8 cellular contexts compared by ENCODE assay signal in the genomic region with DNA sequence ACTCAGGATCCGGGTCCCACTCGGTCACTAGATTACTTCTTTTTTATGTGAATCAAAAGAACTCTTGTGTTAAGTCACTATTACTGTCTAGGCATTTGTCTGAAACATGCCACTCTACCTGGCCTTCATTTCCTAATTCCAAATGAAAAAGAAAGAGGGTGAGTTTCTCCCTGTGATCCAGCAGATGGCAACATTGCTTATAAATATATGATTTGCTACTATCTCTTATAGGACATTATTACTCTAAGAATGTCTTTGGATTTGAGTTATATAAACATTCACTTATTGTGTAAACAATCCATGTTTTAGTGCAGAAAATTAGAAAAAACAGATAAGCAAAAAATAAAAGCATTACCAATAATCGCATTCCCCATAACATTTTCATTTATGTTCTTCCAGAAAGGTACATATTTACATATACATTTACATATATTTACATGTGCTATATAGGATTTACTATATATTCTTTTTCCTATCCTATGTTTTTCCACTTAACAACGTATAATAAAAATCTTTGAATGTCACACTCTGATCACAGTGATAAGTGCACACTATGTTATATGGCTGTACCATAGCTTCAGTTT.
DNase-seq lines count a peak whose midpoint lies in the region; ATAC-seq lines count a peak whose summit lies in the region.

No MANE protein-coding gene starts in this region.

- H3K9me3 ChIP-seq in SK-N-MC (ENCODE audit: low read depth, low read length) = no peaks in the 10 kb centered on the region

- H3K36me3 ChIP-seq in SK-N-MC (ENCODE audit: insufficient read depth, low read length) = no peaks in the 10 kb centered on the region

- H3K27me3 Mint-ChIP-seq in activated T-cell treated with anti-CD3 and anti-CD28 coated beads, Interleukin-2, amount 50 U/mL, for 24 hours = peaks cover 13% of the 10 kb centered on the region
- H3K27me3 Mint-ChIP-seq in activated CD4-positive, alpha-beta T cell treated with anti-CD3 and anti-CD28 coated beads for 36 hours = peaks cover 17% of the 10 kb centered on the region
- H3K27me3 Mint-ChIP-seq in stimulated activated memory B cell treated with anti-CD40 and anti-IgM and Interleukin-4, amounts not matched to agents 10 μg/mL and 1 μg/mL and 100 μg/mL, for 72 hours = no peaks in the 10 kb centered on the region

- H3K27ac Mint-ChIP-seq in activated T-cell treated with anti-CD3 and anti-CD28 coated beads, Interleukin-2, amount 50 U/mL, for 24 hours = no peak overlapping the region
- no peak overlapping the region for H3K27ac Mint-ChIP-seq in activated CD4-positive, alpha-beta T cell treated with anti-CD3 and anti-CD28 coated beads for 36 hours
- no peak overlapping the region for H3K27ac Mint-ChIP-seq in stimulated activated memory B cell treated with anti-CD40 and anti-IgM and Interleukin-4, amounts not matched to agents 10 μg/mL and 1 μg/mL and 100 μg/mL, for 72 hours

- H3K4me1 Mint-ChIP-seq in activated T-cell treated with anti-CD3 and anti-CD28 coated beads, Interleukin-2, amount 50 U/mL, for 24 hours (ENCODE audit: low read depth) = no peaks in the 10 kb centered on the region
- no peaks in the 10 kb centered on the region for H3K4me1 Mint-ChIP-seq in activated CD4-positive, alpha-beta T cell treated with anti-CD3 and anti-CD28 coated beads for 36 hours
- H3K4me1 Mint-ChIP-seq in stimulated activated memory B cell treated with anti-CD40 and anti-IgM and Interleukin-4, amounts not matched to agents 10 μg/mL and 1 μg/mL and 100 μg/mL, for 72 hours = no peaks in the 10 kb centered on the region

- H3K9ac ChIP-seq in SK-N-MC (ENCODE audit: insufficient read length) = no peak overlapping the region

- CTCF ChIA-PET in activated CD4-positive, alpha-beta T cell treated with anti-CD3 and anti-CD28 coated beads for 36 hours (lab: Charles Lee) = interaction anchor here (1.0 kb wide), 1 partner anchor 240 kb away, joined by 3 read pairs; no protein-coding TSS in a partner anchor

- H3K36me3 Mint-ChIP-seq in activated T-cell treated with anti-CD3 and anti-CD28 coated beads, Interleukin-2, amount 50 U/mL, for 24 hours (ENCODE audit: low read depth) = no peaks in the 10 kb centered on the region
- no peaks in the 10 kb centered on the region for H3K36me3 Mint-ChIP-seq in activated CD4-positive, alpha-beta T cell treated with anti-CD3 and anti-CD28 coated beads for 36 hours (ENCODE audit: low read depth)
- no peaks in the 10 kb centered on the region for H3K36me3 Mint-ChIP-seq in stimulated activated memory B cell treated with anti-CD40 and anti-IgM and Interleukin-4, amounts not matched to agents 10 μg/mL and 1 μg/mL and 100 μg/mL, for 72 hours

- DNase-seq in DMS53 (lab: John Stamatoyannopoulos, UW) (peak; percentile 49), HPDE6-E6E7 (ENCODE audit: extremely low spot score) (peak; percentile 5), SK-N-MC (ENCODE audit: low read depth, low spot score) (peak; percentile 2), kidney glomerular epithelial cell (lab: John Stamatoyannopoulos, UW) (peak; percentile 12), substantia nigra (lab: John Stamatoyannopoulos, UW) (no peak)
- DNase-seq in activated T-cell treated with anti-CD3 and anti-CD28 coated beads, Interleukin-2, amount 50 U/mL, for 24 hours = no peak
- no peak for DNase-seq in activated CD4-positive, alpha-beta T cell treated with anti-CD3 and anti-CD28 coated beads for 36 hours

- no peak overlapping the region for H3K4me3 Mint-ChIP-seq in activated T-cell treated with anti-CD3 and anti-CD28 coated beads, Interleukin-2, amount 50 U/mL, for 24 hours
- H3K4me3 Mint-ChIP-seq in activated CD4-positive, alpha-beta T cell treated with anti-CD3 and anti-CD28 coated beads for 36 hours = no peak overlapping the region
- H3K4me3 Mint-ChIP-seq in stimulated activated memory B cell treated with anti-CD40 and anti-IgM and Interleukin-4, amounts not matched to agents 10 μg/mL and 1 μg/mL and 100 μg/mL, for 72 hours = no peak overlapping the region

- H3K27ac ChIP-seq in SK-N-MC = no peak overlapping the region
- no peak overlapping the region for H3K27ac ChIP-seq in substantia nigra (ENCODE audit: low read depth, low read length, poor library complexity, severe bottlenecking)

- no peak for ATAC-seq in activated CD4-positive, alpha-beta T cell treated with anti-CD3 and anti-CD28 coated beads for 36 hours
- no peak for ATAC-seq in stimulated activated memory B cell treated with anti-CD40 and anti-IgM and Interleukin-4, amounts not matched to agents 10 μg/mL and 1 μg/mL and 100 μg/mL, for 72 hours

- intact Hi-C loops in activated CD4-positive, alpha-beta T cell treated with anti-CD3 and anti-CD28 coated beads for 36 hours (cut with DNase I, micrococcal nuclease) = no loop called here

- POLR2A ChIA-PET in activated CD4-positive, alpha-beta T cell treated with anti-CD3 and anti-CD28 coated beads for 36 hours (lab: Charles Lee) = no interaction called here

- no peaks in the 10 kb centered on the region for H3K9me3 Mint-ChIP-seq in activated T-cell treated with anti-CD3 and anti-CD28 coated beads, Interleukin-2, amount 50 U/mL, for 24 hours
- H3K9me3 Mint-ChIP-seq in activated CD4-positive, alpha-beta T cell treated with anti-CD3 and anti-CD28 coated beads for 36 hours (ENCODE audit: low read depth) = no peaks in the 10 kb centered on the region
- H3K9me3 Mint-ChIP-seq in stimulated activated memory B cell treated with anti-CD40 and anti-IgM and Interleukin-4, amounts not matched to agents 10 μg/mL and 1 μg/mL and 100 μg/mL, for 72 hours = no peaks in the 10 kb centered on the region

- no peak overlapping the region for H3K4me3 ChIP-seq in SK-N-MC

Comparison
In these comparisons a context has a peak if more than half of its experiments do, and no peak if none do; other contexts are left out.
1. DNase-seq: peak in DMS53 (single experiment), HPDE6-E6E7 (single experiment), SK-N-MC (single experiment) and kidney glomerular epithelial cell (single experiment); none in activated T-cell treated with anti-CD3 and anti-CD28 coated beads, Interleukin-2, amount 50 U/mL, for 24 hours (single experiment), substantia nigra (0 of 49) and activated CD4-positive, alpha-beta T cell treated with anti-CD3 and anti-CD28 coated beads for 36 hours (single experiment).